1 cellular context compared by ENCODE assay signal in the genomic region with DNA sequence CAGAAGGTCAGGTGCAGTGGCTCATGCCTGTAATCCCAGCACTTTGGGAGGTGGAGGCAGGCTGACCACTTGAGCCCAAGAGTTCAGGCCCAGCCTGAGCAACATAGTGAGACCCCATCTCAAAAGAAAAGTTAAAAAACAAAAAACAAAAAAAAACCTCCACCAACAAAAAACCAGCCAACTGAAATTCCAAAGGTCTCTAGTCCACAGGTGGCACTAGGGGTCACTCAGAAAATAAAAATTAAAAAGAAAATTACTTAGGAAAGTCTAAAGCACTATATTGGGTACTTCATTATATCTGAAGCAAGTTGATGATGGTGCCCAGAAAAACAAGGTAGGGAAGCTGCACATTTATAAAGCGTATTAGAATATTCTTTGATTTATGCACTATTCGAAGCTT.
TF ChIP-seq lines count a peak whose summit lies in the region.

No MANE protein-coding gene starts in this region.

TF ChIP-seq in A549, 52 proteins besides CTCF, POLR2A, EP300 and RAD21:
- TF ChIP-seq ZFP36 (IDR thresholded peaks at IDR 0.05; ENCODE audit: borderline replicate concordance, partially characterized antibody): no peak
- TF ChIP-seq REST (IDR thresholded peaks at IDR 0.05): no peak
- no peak for TF ChIP-seq SREBF2 (IDR thresholded peaks at IDR 0.05)
- no peak for TF ChIP-seq FOSB (CRISPR knock-in tag; IDR thresholded peaks at IDR 0.05)
- TF ChIP-seq HOXB13 (CRISPR knock-in tag; IDR thresholded peaks at IDR 0.05; ENCODE audit: low read depth): no peak
- no peak for TF ChIP-seq RNF2 (IDR thresholded peaks at IDR 0.05; ENCODE audit: borderline replicate concordance, low read depth)
- TF ChIP-seq CBX2 (IDR thresholded peaks at IDR 0.05; ENCODE audit: borderline replicate concordance, low read depth): no peak
- no peak for TF ChIP-seq HDAC2 (IDR thresholded peaks at IDR 0.05)
- TF ChIP-seq TP53 (CRISPR knock-in tag; IDR thresholded peaks at IDR 0.05): no peak
- TF ChIP-seq BCL3 (IDR thresholded peaks at IDR 0.05): no peak
- TF ChIP-seq GATA3 (IDR thresholded peaks at IDR 0.05; ENCODE audit: borderline replicate concordance): no peak
- no peak for TF ChIP-seq JUN (IDR thresholded peaks at IDR 0.05)
- TF ChIP-seq ELK1 (IDR thresholded peaks at IDR 0.05; ENCODE audit: low read depth, low read length): no peak
- no peak for TF ChIP-seq CEBPB (IDR thresholded peaks at IDR 0.05)
- TF ChIP-seq USF2 (IDR thresholded peaks at IDR 0.05): no peak
- no peak for TF ChIP-seq ATOH8 (CRISPR knock-in tag; IDR thresholded peaks at IDR 0.05; ENCODE audit: low read depth)
- TF ChIP-seq HOXB5 (CRISPR knock-in tag; IDR thresholded peaks at IDR 0.05): no peak
- no peak for TF ChIP-seq ZSCAN20 (CRISPR knock-in tag; IDR thresholded peaks at IDR 0.05)
- TF ChIP-seq ZC3H11A (IDR thresholded peaks at IDR 0.05): no peak
